Comparison of ENCODE assay signal across 1 cellular context in genomic region chr3:190345027-190345821, GRCh38.
TF ChIP-seq lines count a peak whose summit lies in the region.

No MANE protein-coding gene starts in this region.

TF ChIP-seq in HepG2, 621 proteins besides CTCF, POLR2A, EP300 and RAD21 (continued from another document and continues in another):
- TF ChIP-seq HDAC2 (CRISPR knock-in tag; IDR thresholded peaks at IDR 0.05) (peak; percentile 90), ZNF331 (CRISPR knock-in tag; IDR thresholded peaks at IDR 0.05) (peak; percentile 30; the same call in 1 of the 2 replicates), CREB1 (IDR thresholded peaks at IDR 0.05) (no peak), CREB1 (CRISPR knock-in tag; IDR thresholded peaks at IDR 0.05) (no peak; the same call in 1 of the 2 replicates), PHF20 (CRISPR knock-in tag; IDR thresholded peaks at IDR 0.05) (no peak), POLR2AphosphoS5 (IDR thresholded peaks at IDR 0.05; ENCODE audit: low read depth, low read length) (no peak), ZNF546 (CRISPR knock-in tag; conservative IDR thresholded peaks at IDR 0.05) (no peak), ZNF713 (CRISPR knock-in tag; IDR thresholded peaks at IDR 0.05) (no peak), ZNF563 (CRISPR knock-in tag; IDR thresholded peaks at IDR 0.05) (no peak), ZNF784 (CRISPR knock-in tag; IDR thresholded peaks at IDR 0.05; ENCODE audit: borderline replicate concordance) (no peak), IRF1 (CRISPR knock-in tag; IDR thresholded peaks at IDR 0.05; ENCODE audit: low read depth) (no peak), ZNF10 (CRISPR knock-in tag; IDR thresholded peaks at IDR 0.05; ENCODE audit: borderline replicate concordance, low read depth) (no peak), MTA3 (CRISPR knock-in tag; IDR thresholded peaks at IDR 0.05) (no peak), ZNF354B (CRISPR knock-in tag; IDR thresholded peaks at IDR 0.05) (no peak), SOX5 (CRISPR knock-in tag; IDR thresholded peaks at IDR 0.05; ENCODE audit: borderline replicate concordance) (peak; percentile 65; the same call in 1 of the 2 replicates), ZMYM2 (CRISPR knock-in tag; IDR thresholded peaks at IDR 0.05) (no peak), ZNF562 (CRISPR knock-in tag; IDR thresholded peaks at IDR 0.05; ENCODE audit: borderline replicate concordance) (no peak), KMT2A (CRISPR knock-in tag; IDR thresholded peaks at IDR 0.05) (peak; percentile 36; the same call in 1 of the 2 replicates), THAP7 (CRISPR knock-in tag; IDR thresholded peaks at IDR 0.05) (no peak), ZNF205 (CRISPR knock-in tag; IDR thresholded peaks at IDR 0.05) (0 out of 2 replicates have a peak, but pooled peaks have one; percentile 28), TBX3 (IDR thresholded peaks at IDR 0.05; ENCODE audit: borderline replicate concordance) (peak; percentile 29; the same call in 1 of the 2 replicates), SMAD3 (CRISPR knock-in tag; IDR thresholded peaks at IDR 0.05) (no peak), DZIP1 (CRISPR knock-in tag; IDR thresholded peaks at IDR 0.05) (no peak), ELF1 (CRISPR knock-in tag; IDR thresholded peaks at IDR 0.05) (no peak), ZBTB7B (CRISPR knock-in tag; IDR thresholded peaks at IDR 0.05) (no peak), HNF4G (IDR thresholded peaks at IDR 0.05; ENCODE audit: borderline replicate concordance, low read depth, low read length) (peak; percentile 25; the same call in 1 of the 2 replicates), HNF4G (CRISPR knock-in tag; IDR thresholded peaks at IDR 0.05; ENCODE audit: borderline replicate concordance, low read depth) (no peak), ZNF501 (CRISPR knock-in tag; IDR thresholded peaks at IDR 0.05) (no peak), BCL6 (CRISPR knock-in tag; IDR thresholded peaks at IDR 0.05) (peak; percentile 64), ZZZ3 (CRISPR knock-in tag; IDR thresholded peaks at IDR 0.05; ENCODE audit: borderline replicate concordance) (no peak), KDM1A (CRISPR knock-in tag; IDR thresholded peaks at IDR 0.05) (no peak), ELF4 (CRISPR knock-in tag; IDR thresholded peaks at IDR 0.05; ENCODE audit: borderline replicate concordance) (peak; percentile 74; the same call in 1 of the 2 replicates), PLRG1 (conservative IDR thresholded peaks at IDR 0.05) (no peak), SAFB2 (CRISPR knock-in tag; IDR thresholded peaks at IDR 0.05; ENCODE audit: borderline replicate concordance, low read depth) (no peak), KLF13 (CRISPR knock-in tag; IDR thresholded peaks at IDR 0.05) (no peak), ZNF660 (CRISPR knock-in tag; IDR thresholded peaks at IDR 0.05; ENCODE audit: borderline replicate concordance, low read depth) (no peak), KLF6 (CRISPR knock-in tag; IDR thresholded peaks at IDR 0.05) (no peak)
- TF ChIP-seq, protein P1, sequence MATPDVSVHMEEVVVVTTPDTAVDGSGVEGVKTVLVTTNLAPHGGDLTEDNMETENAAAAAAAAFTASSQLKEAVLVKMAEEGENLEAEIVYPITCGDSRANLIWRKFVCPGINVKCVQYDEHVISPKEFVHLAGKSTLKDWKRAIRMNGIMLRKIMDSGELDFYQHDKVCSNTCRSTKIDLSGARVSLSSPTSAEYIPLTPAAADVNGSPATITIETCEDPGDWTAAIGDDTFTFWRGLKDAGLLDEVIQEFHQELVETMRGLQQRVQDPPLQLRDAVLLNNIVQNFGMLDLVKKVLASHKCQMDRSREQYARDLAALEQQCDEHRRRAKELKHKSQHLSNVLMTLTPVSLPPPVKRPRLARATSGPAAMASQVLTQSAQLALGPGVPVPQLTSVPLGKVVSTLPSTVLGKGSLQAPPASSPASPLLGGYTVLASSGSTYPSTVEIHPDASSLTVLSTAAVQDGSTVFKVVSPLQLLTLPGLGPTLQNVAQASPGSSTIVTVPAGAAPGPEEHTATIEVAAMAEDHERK (CRISPR knock-in tag; IDR thresholded peaks at IDR 0.05; ENCODE audit: low read depth), result no peak
- TF ChIP-seq, protein P2, sequence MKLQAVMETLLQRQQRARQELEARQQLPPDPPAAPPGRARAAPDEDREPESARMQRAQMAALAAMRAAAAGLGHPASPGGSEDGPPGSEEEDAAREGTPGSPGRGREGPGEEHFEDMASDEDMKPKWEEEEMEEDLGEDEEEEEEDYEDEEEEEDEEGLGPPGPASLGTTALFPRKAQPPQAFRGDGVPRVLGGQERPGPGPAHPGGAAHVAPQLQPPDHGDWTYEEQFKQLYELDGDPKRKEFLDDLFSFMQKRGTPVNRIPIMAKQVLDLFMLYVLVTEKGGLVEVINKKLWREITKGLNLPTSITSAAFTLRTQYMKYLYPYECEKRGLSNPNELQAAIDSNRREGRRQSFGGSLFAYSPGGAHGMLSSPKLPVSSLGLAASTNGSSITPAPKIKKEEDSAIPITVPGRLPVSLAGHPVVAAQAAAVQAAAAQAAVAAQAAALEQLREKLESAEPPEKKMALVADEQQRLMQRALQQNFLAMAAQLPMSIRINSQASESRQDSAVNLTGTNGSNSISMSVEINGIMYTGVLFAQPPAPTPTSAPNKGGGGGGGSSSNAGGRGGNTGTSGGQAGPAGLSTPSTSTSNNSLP (IDR thresholded peaks at IDR 0.05; ENCODE audit: low read depth, low read length), result peak; percentile 90
- TF ChIP-seq, protein P3, sequence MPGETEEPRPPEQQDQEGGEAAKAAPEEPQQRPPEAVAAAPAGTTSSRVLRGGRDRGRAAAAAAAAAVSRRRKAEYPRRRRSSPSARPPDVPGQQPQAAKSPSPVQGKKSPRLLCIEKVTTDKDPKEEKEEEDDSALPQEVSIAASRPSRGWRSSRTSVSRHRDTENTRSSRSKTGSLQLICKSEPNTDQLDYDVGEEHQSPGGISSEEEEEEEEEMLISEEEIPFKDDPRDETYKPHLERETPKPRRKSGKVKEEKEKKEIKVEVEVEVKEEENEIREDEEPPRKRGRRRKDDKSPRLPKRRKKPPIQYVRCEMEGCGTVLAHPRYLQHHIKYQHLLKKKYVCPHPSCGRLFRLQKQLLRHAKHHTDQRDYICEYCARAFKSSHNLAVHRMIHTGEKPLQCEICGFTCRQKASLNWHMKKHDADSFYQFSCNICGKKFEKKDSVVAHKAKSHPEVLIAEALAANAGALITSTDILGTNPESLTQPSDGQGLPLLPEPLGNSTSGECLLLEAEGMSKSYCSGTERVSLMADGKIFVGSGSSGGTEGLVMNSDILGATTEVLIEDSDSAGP (CRISPR knock-in tag; IDR thresholded peaks at IDR 0.05; ENCODE audit: borderline replicate concordance), result no peak
- TF ChIP-seq, protein P4, sequence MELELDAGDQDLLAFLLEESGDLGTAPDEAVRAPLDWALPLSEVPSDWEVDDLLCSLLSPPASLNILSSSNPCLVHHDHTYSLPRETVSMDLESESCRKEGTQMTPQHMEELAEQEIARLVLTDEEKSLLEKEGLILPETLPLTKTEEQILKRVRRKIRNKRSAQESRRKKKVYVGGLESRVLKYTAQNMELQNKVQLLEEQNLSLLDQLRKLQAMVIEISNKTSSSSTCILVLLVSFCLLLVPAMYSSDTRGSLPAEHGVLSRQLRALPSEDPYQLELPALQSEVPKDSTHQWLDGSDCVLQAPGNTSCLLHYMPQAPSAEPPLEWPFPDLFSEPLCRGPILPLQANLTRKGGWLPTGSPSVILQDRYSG (CRISPR knock-in tag; IDR thresholded peaks at IDR 0.05), result 0 out of 2 replicates have a peak, but pooled peaks have one; percentile 79
- TF ChIP-seq, protein P5, sequence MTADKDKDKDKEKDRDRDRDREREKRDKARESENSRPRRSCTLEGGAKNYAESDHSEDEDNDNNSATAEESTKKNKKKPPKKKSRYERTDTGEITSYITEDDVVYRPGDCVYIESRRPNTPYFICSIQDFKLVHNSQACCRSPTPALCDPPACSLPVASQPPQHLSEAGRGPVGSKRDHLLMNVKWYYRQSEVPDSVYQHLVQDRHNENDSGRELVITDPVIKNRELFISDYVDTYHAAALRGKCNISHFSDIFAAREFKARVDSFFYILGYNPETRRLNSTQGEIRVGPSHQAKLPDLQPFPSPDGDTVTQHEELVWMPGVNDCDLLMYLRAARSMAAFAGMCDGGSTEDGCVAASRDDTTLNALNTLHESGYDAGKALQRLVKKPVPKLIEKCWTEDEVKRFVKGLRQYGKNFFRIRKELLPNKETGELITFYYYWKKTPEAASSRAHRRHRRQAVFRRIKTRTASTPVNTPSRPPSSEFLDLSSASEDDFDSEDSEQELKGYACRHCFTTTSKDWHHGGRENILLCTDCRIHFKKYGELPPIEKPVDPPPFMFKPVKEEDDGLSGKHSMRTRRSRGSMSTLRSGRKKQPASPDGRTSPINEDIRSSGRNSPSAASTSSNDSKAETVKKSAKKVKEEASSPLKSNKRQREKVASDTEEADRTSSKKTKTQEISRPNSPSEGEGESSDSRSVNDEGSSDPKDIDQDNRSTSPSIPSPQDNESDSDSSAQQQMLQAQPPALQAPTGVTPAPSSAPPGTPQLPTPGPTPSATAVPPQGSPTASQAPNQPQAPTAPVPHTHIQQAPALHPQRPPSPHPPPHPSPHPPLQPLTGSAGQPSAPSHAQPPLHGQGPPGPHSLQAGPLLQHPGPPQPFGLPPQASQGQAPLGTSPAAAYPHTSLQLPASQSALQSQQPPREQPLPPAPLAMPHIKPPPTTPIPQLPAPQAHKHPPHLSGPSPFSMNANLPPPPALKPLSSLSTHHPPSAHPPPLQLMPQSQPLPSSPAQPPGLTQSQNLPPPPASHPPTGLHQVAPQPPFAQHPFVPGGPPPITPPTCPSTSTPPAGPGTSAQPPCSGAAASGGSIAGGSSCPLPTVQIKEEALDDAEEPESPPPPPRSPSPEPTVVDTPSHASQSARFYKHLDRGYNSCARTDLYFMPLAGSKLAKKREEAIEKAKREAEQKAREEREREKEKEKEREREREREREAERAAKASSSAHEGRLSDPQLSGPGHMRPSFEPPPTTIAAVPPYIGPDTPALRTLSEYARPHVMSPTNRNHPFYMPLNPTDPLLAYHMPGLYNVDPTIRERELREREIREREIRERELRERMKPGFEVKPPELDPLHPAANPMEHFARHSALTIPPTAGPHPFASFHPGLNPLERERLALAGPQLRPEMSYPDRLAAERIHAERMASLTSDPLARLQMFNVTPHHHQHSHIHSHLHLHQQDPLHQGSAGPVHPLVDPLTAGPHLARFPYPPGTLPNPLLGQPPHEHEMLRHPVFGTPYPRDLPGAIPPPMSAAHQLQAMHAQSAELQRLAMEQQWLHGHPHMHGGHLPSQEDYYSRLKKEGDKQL (CRISPR knock-in tag; IDR thresholded peaks at IDR 0.05; ENCODE audit: low read depth), result peak; percentile 66; the same call in 1 of the 2 replicates
- TF ChIP-seq, protein P6, sequence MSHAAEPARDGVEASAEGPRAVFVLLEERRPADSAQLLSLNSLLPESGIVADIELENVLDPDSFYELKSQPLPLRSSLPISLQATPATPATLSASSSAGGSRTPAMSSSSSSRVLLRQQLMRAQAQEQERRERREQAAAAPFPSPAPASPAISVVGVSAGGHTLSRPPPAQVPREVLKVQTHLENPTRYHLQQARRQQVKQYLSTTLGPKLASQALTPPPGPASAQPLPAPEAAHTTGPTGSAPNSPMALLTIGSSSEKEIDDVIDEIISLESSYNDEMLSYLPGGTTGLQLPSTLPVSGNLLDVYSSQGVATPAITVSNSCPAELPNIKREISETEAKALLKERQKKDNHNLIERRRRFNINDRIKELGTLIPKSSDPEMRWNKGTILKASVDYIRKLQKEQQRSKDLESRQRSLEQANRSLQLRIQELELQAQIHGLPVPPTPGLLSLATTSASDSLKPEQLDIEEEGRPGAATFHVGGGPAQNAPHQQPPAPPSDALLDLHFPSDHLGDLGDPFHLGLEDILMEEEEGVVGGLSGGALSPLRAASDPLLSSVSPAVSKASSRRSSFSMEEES (CRISPR knock-in tag; IDR thresholded peaks at IDR 0.05), result no peak
- TF ChIP-seq, protein P7, sequence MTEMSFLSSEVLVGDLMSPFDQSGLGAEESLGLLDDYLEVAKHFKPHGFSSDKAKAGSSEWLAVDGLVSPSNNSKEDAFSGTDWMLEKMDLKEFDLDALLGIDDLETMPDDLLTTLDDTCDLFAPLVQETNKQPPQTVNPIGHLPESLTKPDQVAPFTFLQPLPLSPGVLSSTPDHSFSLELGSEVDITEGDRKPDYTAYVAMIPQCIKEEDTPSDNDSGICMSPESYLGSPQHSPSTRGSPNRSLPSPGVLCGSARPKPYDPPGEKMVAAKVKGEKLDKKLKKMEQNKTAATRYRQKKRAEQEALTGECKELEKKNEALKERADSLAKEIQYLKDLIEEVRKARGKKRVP (CRISPR knock-in tag; IDR thresholded peaks at IDR 0.05), result 0 out of 4 replicates have a peak, but pooled peaks of 1 of the 2 experiments have one; percentile 38
